In the genomic region with DNA sequence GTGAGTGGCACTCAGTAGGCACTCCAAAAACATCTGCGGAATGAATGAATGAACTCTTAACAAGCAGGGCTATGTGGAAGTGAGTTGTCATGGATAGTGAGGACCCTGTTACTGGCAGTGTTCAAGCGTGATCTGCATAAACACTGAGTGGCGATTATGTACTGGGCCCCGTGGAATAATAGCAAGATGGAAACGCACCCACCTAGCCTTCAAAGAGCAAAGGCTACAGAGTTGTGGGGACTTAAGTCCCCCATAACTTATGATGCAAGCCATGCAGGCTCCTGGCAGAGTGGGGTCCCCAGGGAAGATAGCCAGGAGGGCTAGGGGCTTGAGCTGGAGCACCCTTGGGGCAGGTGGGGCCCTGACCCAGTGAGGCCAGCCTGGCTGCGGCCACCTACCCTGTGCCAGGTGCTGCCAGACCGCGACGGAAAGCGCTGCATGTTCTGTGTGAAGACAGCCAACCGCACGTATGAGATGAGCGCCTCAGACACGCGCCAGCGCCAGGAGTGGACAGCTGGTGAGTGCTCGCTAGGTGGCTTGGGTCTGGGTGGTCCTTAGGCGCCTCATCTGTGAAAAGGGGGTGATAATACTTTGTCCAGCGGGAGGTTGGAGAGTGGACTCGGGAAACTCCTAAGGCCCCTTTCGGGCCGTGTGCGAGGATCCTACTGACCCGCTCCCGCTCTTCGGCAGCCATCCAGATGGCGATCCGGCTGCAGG, we compare ENCODE assay signal across 1 cellular context.
TF ChIP-seq lines count a peak whose summit lies in the region.

No MANE protein-coding gene starts in this region.

TF ChIP-seq in HepG2, 621 proteins besides CTCF, POLR2A, EP300 and RAD21 (continued from another document and continues in another):
- peak; percentile 46; the same call in 1 of the 2 replicates for TF ChIP-seq CENPT (CRISPR knock-in tag; IDR thresholded peaks at IDR 0.05; ENCODE audit: low read depth)
- TF ChIP-seq MAFG (CRISPR knock-in tag; IDR thresholded peaks at IDR 0.05): no peak
- TF ChIP-seq CCDC6 (CRISPR knock-in tag; IDR thresholded peaks at IDR 0.05): no peak
- TF ChIP-seq, protein P1, sequence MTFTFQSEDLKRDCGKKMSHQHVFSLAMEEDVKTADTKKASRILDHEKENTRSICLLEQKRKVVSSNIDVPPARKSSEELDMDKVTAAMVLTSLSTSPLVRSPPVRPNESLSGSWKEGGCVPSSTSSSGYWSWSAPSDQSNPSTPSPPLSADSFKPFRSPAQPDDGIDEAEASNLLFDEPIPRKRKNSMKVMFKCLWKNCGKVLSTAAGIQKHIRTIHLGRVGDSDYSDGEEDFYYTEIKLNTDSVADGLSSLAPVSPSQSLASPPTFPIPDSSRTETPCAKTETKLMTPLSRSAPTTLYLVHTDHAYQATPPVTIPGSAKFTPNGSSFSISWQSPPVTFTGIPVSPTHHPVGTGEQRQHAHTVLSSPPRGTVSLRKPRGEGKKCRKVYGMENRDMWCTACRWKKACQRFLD (CRISPR knock-in tag; IDR thresholded peaks at IDR 0.05; ENCODE audit: borderline replicate concordance): no peak; the same call in 1 of the 2 replicates
- no peak for TF ChIP-seq ATAD3A (CRISPR knock-in tag; IDR thresholded peaks at IDR 0.05)
- TF ChIP-seq GPN1 (CRISPR knock-in tag; IDR thresholded peaks at IDR 0.05; ENCODE audit: borderline replicate concordance): no peak
- TF ChIP-seq ZNF225 (CRISPR knock-in tag; IDR thresholded peaks at IDR 0.05): peak; percentile 65; the same call in 1 of the 2 replicates
- TF ChIP-seq, protein P2, sequence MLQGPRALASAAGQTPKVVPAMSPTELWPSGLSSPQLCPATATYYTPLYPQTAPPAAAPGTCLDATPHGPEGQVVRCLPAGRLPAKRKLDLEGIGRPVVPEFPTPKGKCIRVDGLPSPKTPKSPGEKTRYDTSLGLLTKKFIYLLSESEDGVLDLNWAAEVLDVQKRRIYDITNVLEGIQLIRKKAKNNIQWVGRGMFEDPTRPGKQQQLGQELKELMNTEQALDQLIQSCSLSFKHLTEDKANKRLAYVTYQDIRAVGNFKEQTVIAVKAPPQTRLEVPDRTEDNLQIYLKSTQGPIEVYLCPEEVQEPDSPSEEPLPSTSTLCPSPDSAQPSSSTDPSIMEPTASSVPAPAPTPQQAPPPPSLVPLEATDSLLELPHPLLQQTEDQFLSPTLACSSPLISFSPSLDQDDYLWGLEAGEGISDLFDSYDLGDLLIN (CRISPR knock-in tag; IDR thresholded peaks at IDR 0.05; ENCODE audit: borderline replicate concordance): no peak
- no peak for TF ChIP-seq ZNF569 (CRISPR knock-in tag; IDR thresholded peaks at IDR 0.05; ENCODE audit: borderline replicate concordance)
- TF ChIP-seq NFIB (CRISPR knock-in tag; IDR thresholded peaks at IDR 0.05; ENCODE audit: borderline replicate concordance): 0 out of 2 replicates have a peak, but pooled peaks have one; percentile 25
- no peak; the same call in 1 of the 2 replicates for TF ChIP-seq TBX2 (CRISPR knock-in tag; IDR thresholded peaks at IDR 0.05; ENCODE audit: borderline replicate concordance)
- TF ChIP-seq, protein P3, sequence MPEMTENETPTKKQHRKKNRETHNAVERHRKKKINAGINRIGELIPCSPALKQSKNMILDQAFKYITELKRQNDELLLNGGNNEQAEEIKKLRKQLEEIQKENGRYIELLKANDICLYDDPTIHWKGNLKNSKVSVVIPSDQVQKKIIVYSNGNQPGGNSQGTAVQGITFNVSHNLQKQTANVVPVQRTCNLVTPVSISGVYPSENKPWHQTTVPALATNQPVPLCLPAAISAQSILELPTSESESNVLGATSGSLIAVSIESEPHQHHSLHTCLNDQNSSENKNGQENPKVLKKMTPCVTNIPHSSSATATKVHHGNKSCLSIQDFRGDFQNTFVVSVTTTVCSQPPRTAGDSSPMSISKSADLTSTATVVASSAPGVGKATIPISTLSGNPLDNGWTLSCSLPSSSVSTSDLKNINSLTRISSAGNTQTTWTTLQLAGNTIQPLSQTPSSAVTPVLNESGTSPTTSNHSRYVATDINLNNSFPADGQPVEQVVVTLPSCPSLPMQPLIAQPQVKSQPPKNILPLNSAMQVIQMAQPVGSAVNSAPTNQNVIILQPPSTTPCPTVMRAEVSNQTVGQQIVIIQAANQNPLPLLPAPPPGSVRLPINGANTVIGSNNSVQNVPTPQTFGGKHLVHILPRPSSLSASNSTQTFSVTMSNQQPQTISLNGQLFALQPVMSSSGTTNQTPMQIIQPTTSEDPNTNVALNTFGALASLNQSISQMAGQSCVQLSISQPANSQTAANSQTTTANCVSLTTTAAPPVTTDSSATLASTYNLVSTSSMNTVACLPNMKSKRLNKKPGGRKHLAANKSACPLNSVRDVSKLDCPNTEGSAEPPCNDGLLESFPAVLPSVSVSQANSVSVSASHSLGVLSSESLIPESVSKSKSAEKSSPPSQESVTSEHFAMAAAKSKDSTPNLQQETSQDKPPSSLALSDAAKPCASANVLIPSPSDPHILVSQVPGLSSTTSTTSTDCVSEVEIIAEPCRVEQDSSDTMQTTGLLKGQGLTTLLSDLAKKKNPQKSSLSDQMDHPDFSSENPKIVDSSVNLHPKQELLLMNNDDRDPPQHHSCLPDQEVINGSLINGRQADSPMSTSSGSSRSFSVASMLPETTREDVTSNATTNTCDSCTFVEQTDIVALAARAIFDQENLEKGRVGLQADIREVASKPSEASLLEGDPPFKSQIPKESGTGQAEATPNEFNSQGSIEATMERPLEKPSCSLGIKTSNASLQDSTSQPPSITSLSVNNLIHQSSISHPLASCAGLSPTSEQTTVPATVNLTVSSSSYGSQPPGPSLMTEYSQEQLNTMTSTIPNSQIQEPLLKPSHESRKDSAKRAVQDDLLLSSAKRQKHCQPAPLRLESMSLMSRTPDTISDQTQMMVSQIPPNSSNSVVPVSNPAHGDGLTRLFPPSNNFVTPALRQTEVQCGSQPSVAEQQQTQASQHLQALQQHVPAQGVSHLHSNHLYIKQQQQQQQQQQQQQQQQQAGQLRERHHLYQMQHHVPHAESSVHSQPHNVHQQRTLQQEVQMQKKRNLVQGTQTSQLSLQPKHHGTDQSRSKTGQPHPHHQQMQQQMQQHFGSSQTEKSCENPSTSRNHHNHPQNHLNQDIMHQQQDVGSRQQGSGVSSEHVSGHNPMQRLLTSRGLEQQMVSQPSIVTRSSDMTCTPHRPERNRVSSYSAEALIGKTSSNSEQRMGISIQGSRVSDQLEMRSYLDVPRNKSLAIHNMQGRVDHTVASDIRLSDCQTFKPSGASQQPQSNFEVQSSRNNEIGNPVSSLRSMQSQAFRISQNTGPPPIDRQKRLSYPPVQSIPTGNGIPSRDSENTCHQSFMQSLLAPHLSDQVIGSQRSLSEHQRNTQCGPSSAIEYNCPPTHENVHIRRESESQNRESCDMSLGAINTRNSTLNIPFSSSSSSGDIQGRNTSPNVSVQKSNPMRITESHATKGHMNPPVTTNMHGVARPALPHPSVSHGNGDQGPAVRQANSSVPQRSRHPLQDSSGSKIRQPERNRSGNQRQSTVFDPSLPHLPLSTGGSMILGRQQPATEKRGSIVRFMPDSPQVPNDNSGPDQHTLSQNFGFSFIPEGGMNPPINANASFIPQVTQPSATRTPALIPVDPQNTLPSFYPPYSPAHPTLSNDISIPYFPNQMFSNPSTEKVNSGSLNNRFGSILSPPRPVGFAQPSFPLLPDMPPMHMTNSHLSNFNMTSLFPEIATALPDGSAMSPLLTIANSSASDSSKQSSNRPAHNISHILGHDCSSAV (CRISPR knock-in tag; IDR thresholded peaks at IDR 0.05; ENCODE audit: borderline replicate concordance): no peak; the same call in 1 of the 2 replicates
- no peak for TF ChIP-seq HNRNPLL (IDR thresholded peaks at IDR 0.05; ENCODE audit: low read depth, low read length, poor library complexity, severe bottlenecking)
- no peak for TF ChIP-seq ZBTB1 (CRISPR knock-in tag; IDR thresholded peaks at IDR 0.05; ENCODE audit: borderline replicate concordance)
- TF ChIP-seq ZNF256 (CRISPR knock-in tag; conservative IDR thresholded peaks at IDR 0.05): no peak
- TF ChIP-seq, protein P4, sequence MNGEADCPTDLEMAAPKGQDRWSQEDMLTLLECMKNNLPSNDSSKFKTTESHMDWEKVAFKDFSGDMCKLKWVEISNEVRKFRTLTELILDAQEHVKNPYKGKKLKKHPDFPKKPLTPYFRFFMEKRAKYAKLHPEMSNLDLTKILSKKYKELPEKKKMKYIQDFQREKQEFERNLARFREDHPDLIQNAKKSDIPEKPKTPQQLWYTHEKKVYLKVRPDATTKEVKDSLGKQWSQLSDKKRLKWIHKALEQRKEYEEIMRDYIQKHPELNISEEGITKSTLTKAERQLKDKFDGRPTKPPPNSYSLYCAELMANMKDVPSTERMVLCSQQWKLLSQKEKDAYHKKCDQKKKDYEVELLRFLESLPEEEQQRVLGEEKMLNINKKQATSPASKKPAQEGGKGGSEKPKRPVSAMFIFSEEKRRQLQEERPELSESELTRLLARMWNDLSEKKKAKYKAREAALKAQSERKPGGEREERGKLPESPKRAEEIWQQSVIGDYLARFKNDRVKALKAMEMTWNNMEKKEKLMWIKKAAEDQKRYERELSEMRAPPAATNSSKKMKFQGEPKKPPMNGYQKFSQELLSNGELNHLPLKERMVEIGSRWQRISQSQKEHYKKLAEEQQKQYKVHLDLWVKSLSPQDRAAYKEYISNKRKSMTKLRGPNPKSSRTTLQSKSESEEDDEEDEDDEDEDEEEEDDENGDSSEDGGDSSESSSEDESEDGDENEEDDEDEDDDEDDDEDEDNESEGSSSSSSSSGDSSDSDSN (CRISPR knock-in tag; IDR thresholded peaks at IDR 0.05): no peak
- no peak for TF ChIP-seq ATF1 (CRISPR knock-in tag; IDR thresholded peaks at IDR 0.05)
- TF ChIP-seq, protein P5, sequence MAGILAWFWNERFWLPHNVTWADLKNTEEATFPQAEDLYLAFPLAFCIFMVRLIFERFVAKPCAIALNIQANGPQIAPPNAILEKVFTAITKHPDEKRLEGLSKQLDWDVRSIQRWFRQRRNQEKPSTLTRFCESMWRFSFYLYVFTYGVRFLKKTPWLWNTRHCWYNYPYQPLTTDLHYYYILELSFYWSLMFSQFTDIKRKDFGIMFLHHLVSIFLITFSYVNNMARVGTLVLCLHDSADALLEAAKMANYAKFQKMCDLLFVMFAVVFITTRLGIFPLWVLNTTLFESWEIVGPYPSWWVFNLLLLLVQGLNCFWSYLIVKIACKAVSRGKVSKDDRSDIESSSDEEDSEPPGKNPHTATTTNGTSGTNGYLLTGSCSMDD (CRISPR knock-in tag; IDR thresholded peaks at IDR 0.05): 0 out of 2 replicates have a peak, but pooled peaks have one; percentile 27
- TF ChIP-seq, protein P6, sequence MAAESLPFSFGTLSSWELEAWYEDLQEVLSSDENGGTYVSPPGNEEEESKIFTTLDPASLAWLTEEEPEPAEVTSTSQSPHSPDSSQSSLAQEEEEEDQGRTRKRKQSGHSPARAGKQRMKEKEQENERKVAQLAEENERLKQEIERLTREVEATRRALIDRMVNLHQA (CRISPR knock-in tag; IDR thresholded peaks at IDR 0.05): no peak
- TF ChIP-seq ZFP62 (CRISPR knock-in tag; IDR thresholded peaks at IDR 0.05): no peak
- no peak; the same call in 1 of the 2 replicates for TF ChIP-seq IRF2 (CRISPR knock-in tag; IDR thresholded peaks at IDR 0.05)
- TF ChIP-seq, protein P7, sequence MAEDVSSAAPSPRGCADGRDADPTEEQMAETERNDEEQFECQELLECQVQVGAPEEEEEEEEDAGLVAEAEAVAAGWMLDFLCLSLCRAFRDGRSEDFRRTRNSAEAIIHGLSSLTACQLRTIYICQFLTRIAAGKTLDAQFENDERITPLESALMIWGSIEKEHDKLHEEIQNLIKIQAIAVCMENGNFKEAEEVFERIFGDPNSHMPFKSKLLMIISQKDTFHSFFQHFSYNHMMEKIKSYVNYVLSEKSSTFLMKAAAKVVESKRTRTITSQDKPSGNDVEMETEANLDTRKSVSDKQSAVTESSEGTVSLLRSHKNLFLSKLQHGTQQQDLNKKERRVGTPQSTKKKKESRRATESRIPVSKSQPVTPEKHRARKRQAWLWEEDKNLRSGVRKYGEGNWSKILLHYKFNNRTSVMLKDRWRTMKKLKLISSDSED (CRISPR knock-in tag; IDR thresholded peaks at IDR 0.05): peak; percentile 92; the same call in 1 of the 2 replicates
- TF ChIP-seq ZNF496 (CRISPR knock-in tag; IDR thresholded peaks at IDR 0.05; ENCODE audit: insufficient replicate concordance): no peak
- TF ChIP-seq ZNF775 (CRISPR knock-in tag; IDR thresholded peaks at IDR 0.05; ENCODE audit: borderline replicate concordance): 0 out of 2 replicates have a peak, but pooled peaks have one; percentile 85
- no peak for TF ChIP-seq KDM3A (CRISPR knock-in tag; IDR thresholded peaks at IDR 0.05; ENCODE audit: low read depth)
- TF ChIP-seq, protein P8, sequence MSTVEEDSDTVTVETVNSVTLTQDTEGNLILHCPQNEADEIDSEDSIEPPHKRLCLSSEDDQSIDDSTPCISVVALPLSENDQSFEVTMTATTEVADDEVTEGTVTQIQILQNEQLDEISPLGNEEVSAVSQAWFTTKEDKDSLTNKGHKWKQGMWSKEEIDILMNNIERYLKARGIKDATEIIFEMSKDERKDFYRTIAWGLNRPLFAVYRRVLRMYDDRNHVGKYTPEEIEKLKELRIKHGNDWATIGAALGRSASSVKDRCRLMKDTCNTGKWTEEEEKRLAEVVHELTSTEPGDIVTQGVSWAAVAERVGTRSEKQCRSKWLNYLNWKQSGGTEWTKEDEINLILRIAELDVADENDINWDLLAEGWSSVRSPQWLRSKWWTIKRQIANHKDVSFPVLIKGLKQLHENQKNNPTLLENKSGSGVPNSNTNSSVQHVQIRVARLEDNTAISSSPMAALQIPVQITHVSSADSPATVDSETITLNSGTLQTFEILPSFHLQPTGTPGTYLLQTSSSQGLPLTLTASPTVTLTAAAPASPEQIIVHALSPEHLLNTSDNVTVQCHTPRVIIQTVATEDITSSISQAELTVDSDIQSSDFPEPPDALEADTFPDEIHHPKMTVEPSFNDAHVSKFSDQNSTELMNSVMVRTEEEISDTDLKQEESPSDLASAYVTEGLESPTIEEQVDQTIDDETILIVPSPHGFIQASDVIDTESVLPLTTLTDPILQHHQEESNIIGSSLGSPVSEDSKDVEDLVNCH (CRISPR knock-in tag; IDR thresholded peaks at IDR 0.05): 0 out of 2 replicates have a peak, but pooled peaks have one; percentile 32
- TF ChIP-seq ZFY (CRISPR knock-in tag; IDR thresholded peaks at IDR 0.05): no peak
- no peak for TF ChIP-seq MTA1 (CRISPR knock-in tag; IDR thresholded peaks at IDR 0.05; ENCODE audit: borderline replicate concordance)
- 0 out of 2 replicates have a peak, but pooled peaks have one; percentile 10 for TF ChIP-seq ZBTB7B (CRISPR knock-in tag; IDR thresholded peaks at IDR 0.05)
- no peak for TF ChIP-seq GATAD1 (CRISPR knock-in tag; IDR thresholded peaks at IDR 0.05)
- no peak for TF ChIP-seq ZNF501 (CRISPR knock-in tag; IDR thresholded peaks at IDR 0.05)
- no peak for TF ChIP-seq ZNF143 (CRISPR knock-in tag; IDR thresholded peaks at IDR 0.05)
- no peak for TF ChIP-seq MXI1 (IDR thresholded peaks at IDR 0.05; ENCODE audit: borderline replicate concordance, low read depth, low read length)
- TF ChIP-seq, protein P9, sequence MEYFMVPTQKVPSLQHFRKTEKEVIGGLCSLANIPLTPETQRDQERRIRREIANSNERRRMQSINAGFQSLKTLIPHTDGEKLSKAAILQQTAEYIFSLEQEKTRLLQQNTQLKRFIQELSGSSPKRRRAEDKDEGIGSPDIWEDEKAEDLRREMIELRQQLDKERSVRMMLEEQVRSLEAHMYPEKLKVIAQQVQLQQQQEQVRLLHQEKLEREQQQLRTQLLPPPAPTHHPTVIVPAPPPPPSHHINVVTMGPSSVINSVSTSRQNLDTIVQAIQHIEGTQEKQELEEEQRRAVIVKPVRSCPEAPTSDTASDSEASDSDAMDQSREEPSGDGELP (IDR thresholded peaks at IDR 0.05; ENCODE audit: borderline replicate concordance, low read depth): 0 out of 2 replicates have a peak, but pooled peaks have one; percentile 13
- TF ChIP-seq, protein P10, sequence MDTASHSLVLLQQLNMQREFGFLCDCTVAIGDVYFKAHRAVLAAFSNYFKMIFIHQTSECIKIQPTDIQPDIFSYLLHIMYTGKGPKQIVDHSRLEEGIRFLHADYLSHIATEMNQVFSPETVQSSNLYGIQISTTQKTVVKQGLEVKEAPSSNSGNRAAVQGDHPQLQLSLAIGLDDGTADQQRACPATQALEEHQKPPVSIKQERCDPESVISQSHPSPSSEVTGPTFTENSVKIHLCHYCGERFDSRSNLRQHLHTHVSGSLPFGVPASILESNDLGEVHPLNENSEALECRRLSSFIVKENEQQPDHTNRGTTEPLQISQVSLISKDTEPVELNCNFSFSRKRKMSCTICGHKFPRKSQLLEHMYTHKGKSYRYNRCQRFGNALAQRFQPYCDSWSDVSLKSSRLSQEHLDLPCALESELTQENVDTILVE (CRISPR knock-in tag; IDR thresholded peaks at IDR 0.05): no peak
